Comparison of ENCODE assay signal across 11 cellular contexts in the genomic region with DNA sequence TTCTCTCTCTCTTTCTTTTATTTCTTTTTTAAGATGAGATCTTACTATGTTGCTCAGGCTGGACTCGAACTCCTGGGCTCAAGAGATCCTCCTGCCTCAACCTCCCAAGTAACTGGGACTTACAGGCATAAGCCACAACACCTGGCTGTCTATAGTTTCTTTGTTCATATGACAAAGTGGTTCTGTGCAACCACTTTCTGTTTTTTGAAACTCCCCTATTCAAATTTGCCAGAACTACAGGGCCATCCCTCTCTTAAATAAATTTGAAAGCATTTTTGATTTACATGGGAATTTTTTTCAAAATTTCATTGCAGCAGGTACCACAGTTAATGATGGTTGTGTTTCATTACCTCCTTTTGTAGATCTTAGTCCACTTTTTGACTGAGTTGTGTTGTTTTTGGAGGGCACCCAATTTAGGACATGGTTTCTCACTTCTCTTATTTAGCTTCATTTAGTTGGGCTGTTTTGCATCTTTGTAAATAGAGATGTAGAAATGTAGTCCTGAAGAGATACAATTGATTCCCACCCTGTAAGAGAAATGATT.
DNase-seq lines count a peak whose midpoint lies in the region; ATAC-seq and TF ChIP-seq lines count a peak whose summit lies in the region.
"Had no signal": no experiment of that assay in that cellular context is flagged by ENCODE, and none has a peak within 500 bp of the region (broad histone marks: within the 10 kb centered on the region; RNA-seq: fewer than 3 reads in every experiment).

No MANE protein-coding gene starts in this region.

- no peak overlapping the region for H3K27ac Mint-ChIP-seq in T-helper 17 cell

- no peaks in the 10 kb centered on the region for H3K27me3 Mint-ChIP-seq in T-helper 17 cell

- WGBS in esophagus squamous epithelium, 2 donors, result 77 to 84% methylated on average over 1 of the region's 1 CpG

- no peaks in the 10 kb centered on the region for H3K9me3 ChIP-seq in esophagus squamous epithelium
- H3K9me3 ChIP-seq in T-helper 17 cell (ENCODE audit: control insufficient read depth, low read length, poor library complexity, severe bottlenecking), result no peaks in the 10 kb centered on the region
- H3K9me3 ChIP-seq: ascending aorta had no signal

- intact Hi-C loops in esophagus squamous epithelium (cut with DNase I), result no loop called here

- no peak for TF ChIP-seq CTCF in esophagus squamous epithelium (IDR thresholded peaks at IDR 0.05)

- no peaks in the 10 kb centered on the region for H3K4me1 ChIP-seq in esophagus squamous epithelium
- H3K4me1 ChIP-seq: ascending aorta had no signal

- H3K27me3 ChIP-seq in esophagus squamous epithelium, result no peaks in the 10 kb centered on the region
- H3K27me3 ChIP-seq: ascending aorta had no signal

- H3K36me3 Mint-ChIP-seq in T-helper 17 cell (ENCODE audit: low read depth), result peaks cover 4% of the 10 kb centered on the region

- no peak overlapping the region for H3K4me3 ChIP-seq in esophagus squamous epithelium
- H3K4me3 ChIP-seq: ascending aorta had no signal

- ATAC-seq in GM19023 (IDR thresholded peaks at IDR 0.05; ENCODE audit: unreplicated experiment) (peak; percentile 84), GM21723 (IDR thresholded peaks at IDR 0.05; ENCODE audit: unreplicated experiment) (peak; percentile 89), HG03135 (IDR thresholded peaks at IDR 0.05; ENCODE audit: unreplicated experiment) (peak; percentile 84), T-helper 17 cell (no peak)

- DNase-seq in germinal center (ENCODE audit: low spot score), result peak; percentile 64
- no peak for DNase-seq in esophagus squamous epithelium (lab: John Stamatoyannopoulos, UW)
- no peak for DNase-seq in G401 (ENCODE audit: low spot score)
- no peak for DNase-seq in T-helper 17 cell
- DNase-seq in AG20443 (ENCODE audit: low spot score), result no peak
- DNase-seq: activated CD8-positive, alpha-beta memory T cell treated with anti-CD3 and anti-CD28 coated beads, Interleukin-2, amount 50 U/mL, for 4 hours; DND-41 had no signal

- H3K27ac ChIP-seq in esophagus squamous epithelium, result no peak overlapping the region
- H3K27ac ChIP-seq: ascending aorta had no signal

- H3K4me1 Mint-ChIP-seq in T-helper 17 cell, result peaks cover 19% of the 10 kb centered on the region

- TF ChIP-seq POLR2A in esophagus squamous epithelium (IDR thresholded peaks at IDR 0.05), result no peak

- in situ Hi-C loops in G401 (cut with HindIII; ENCODE audit: low sequenced_read_pairs), result no loop called here

- no peaks in the 10 kb centered on the region for H3K36me3 ChIP-seq in esophagus squamous epithelium
- H3K36me3 ChIP-seq: ascending aorta had no signal

- no peak overlapping the region for H3K4me3 Mint-ChIP-seq in T-helper 17 cell
